In the genomic region with DNA sequence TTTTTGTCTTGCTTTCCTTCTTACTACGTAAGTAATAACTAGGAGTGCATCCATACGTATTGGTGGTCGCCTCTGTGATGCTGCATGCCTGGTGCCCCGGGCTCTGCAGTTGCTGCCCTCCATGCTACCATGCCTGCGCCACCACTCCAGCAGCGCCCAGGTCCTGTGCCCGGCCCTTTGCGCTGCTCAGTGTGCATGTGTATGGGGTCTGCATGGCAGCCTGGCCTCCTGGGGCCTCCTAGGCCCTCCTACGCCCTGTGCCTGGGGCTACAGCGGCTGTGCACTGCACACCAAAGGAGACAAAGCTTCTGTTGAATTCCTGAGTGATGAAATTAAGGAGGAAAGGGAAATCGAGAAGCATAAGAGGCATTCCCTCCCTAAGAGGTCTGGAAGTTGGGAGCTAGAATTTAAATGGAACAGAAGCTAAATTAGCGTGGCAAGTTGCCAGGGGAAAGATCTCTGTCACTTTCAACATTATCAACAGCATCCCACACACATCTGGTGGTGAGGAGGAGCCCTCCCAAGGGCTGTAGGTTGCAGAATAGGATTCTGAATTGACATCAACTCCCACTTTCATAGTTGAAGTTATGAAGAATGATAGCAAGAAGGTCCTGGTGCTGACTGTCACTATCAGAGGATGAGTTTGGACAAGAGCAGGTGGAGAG, we compare ENCODE assay signal across 1 cellular context.
TF ChIP-seq lines count a peak whose summit lies in the region.

No MANE protein-coding gene starts in this region.

TF ChIP-seq in SK-N-SH, 30 proteins besides CTCF, POLR2A, EP300 and RAD21 (continued from another document):
- TF ChIP-seq NRF1 (IDR thresholded peaks at IDR 0.05; ENCODE audit: low read depth, low read length) (no peak), FOXJ3 (CRISPR knock-in tag; IDR thresholded peaks at IDR 0.05) (no peak), ELF1 (IDR thresholded peaks at IDR 0.05) (no peak), MXI1 (IDR thresholded peaks at IDR 0.05; ENCODE audit: low read depth, low read length) (no peak), YY1 (IDR thresholded peaks at IDR 0.05; ENCODE audit: low read depth) (no peak), TEAD4 (IDR thresholded peaks at IDR 0.05; ENCODE audit: borderline replicate concordance, insufficient read depth) (no peak), NFIC (IDR thresholded peaks at IDR 0.05; ENCODE audit: borderline replicate concordance) (no peak), MAX (IDR thresholded peaks at IDR 0.05; ENCODE audit: low read depth) (no peak), TAF1 (IDR thresholded peaks at IDR 0.05; ENCODE audit: borderline replicate concordance, low read depth, low read length) (no peak), GATA2 (CRISPR knock-in tag; IDR thresholded peaks at IDR 0.05) (no peak), FOXM1 (IDR thresholded peaks at IDR 0.05; ENCODE audit: low read depth) (no peak), POLR2AphosphoS5 (IDR thresholded peaks at IDR 0.05; ENCODE audit: low read depth, low read length) (no peak)
- TF ChIP-seq, protein P1, sequence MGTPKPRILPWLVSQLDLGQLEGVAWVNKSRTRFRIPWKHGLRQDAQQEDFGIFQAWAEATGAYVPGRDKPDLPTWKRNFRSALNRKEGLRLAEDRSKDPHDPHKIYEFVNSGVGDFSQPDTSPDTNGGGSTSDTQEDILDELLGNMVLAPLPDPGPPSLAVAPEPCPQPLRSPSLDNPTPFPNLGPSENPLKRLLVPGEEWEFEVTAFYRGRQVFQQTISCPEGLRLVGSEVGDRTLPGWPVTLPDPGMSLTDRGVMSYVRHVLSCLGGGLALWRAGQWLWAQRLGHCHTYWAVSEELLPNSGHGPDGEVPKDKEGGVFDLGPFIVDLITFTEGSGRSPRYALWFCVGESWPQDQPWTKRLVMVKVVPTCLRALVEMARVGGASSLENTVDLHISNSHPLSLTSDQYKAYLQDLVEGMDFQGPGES (IDR thresholded peaks at IDR 0.05; ENCODE audit: low read depth, low read length), result no peak
- TF ChIP-seq, protein P2, sequence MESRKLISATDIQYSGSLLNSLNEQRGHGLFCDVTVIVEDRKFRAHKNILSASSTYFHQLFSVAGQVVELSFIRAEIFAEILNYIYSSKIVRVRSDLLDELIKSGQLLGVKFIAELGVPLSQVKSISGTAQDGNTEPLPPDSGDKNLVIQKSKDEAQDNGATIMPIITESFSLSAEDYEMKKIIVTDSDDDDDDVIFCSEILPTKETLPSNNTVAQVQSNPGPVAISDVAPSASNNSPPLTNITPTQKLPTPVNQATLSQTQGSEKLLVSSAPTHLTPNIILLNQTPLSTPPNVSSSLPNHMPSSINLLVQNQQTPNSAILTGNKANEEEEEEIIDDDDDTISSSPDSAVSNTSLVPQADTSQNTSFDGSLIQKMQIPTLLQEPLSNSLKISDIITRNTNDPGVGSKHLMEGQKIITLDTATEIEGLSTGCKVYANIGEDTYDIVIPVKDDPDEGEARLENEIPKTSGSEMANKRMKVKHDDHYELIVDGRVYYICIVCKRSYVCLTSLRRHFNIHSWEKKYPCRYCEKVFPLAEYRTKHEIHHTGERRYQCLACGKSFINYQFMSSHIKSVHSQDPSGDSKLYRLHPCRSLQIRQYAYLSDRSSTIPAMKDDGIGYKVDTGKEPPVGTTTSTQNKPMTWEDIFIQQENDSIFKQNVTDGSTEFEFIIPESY (IDR thresholded peaks at IDR 0.05; ENCODE audit: borderline replicate concordance, low read depth), result no peak
